1 cellular context compared by ENCODE assay signal in genomic region chr2:99337931-99338580, GRCh38.
TF ChIP-seq lines count a peak whose summit lies in the region.

No MANE protein-coding gene starts in this region.

TF ChIP-seq in IMR-90, 13 proteins besides CTCF, POLR2A, EP300 and RAD21 (continued from another document):
- TF ChIP-seq USF2 (IDR thresholded peaks at IDR 0.05; ENCODE audit: low read depth, low read length): no peak
- no peak for TF ChIP-seq SMC3 (IDR thresholded peaks at IDR 0.05; ENCODE audit: low read depth, low read length)
